10 cellular contexts compared by ENCODE assay signal in genomic region chr7:1060315-1061080, GRCh38. TPM values are rescaled to one million over a fixed set of nuclear protein-coding genes. Genes with fewer than 3 reads are reported as not detected.
DNase-seq lines count a peak whose midpoint lies in the region; ATAC-seq and TF ChIP-seq lines count a peak whose summit lies in the region.
"Had no signal": no experiment of that assay in that cellular context is flagged by ENCODE, and none has a peak within 500 bp of the region (broad histone marks: within the 10 kb centered on the region; RNA-seq: fewer than 3 reads in every experiment).

No MANE protein-coding gene starts in this region.

- TF ChIP-seq POLR2A in right lobe of liver (IDR thresholded peaks at IDR 0.05) (no peak), uterus (IDR thresholded peaks at IDR 0.05) (peak in 1 of 2 donors; percentile 16)

- H3K4me3 ChIP-seq in endodermal cell (ENCODE audit: low read length) (no peak overlapping the region), right lobe of liver (no peak overlapping the region), uterus (no peak overlapping the region)

- peaks cover 4% of the 10 kb centered on the region for H3K4me1 Mint-ChIP-seq in endodermal cell

- peak overlapping the region; percentile 72 for H3K27ac Mint-ChIP-seq in endodermal cell
- H3K27ac Mint-ChIP-seq: activated naive CD4-positive, alpha-beta T cell treated with anti-CD3 and anti-CD28 coated beads, Interleukin-2, amount 10 ng/mL, durations not matched to agents 7 days and 5 days had no signal

- peaks cover 9% of the 10 kb centered on the region for H3K36me3 Mint-ChIP-seq in endodermal cell (ENCODE audit: low read depth)
- H3K36me3 Mint-ChIP-seq: activated naive CD4-positive, alpha-beta T cell treated with anti-CD3 and anti-CD28 coated beads, Interleukin-2, amount 10 ng/mL, durations not matched to agents 7 days and 5 days had no signal

- H3K27ac ChIP-seq in endodermal cell (ENCODE audit: low read depth, low read length): no peak overlapping the region
- H3K27ac ChIP-seq in right lobe of liver: no peak overlapping the region
- H3K27ac ChIP-seq in uterus: peak overlapping the region; percentile 17 to 52
- H3K27ac ChIP-seq: KMS-11 had no signal

- ATAC-seq in right lobe of liver: peak; percentile 46 to 71 (median 53)

- H3K27me3 Mint-ChIP-seq in endodermal cell (ENCODE audit: insufficient read depth): no peaks in the 10 kb centered on the region

- H3K27me3 ChIP-seq in endodermal cell (ENCODE audit: control insufficient read depth, insufficient read depth, low read length, poor library complexity, severe bottlenecking) (no peaks in the 10 kb centered on the region), right lobe of liver (no peaks in the 10 kb centered on the region), uterus (no peaks in the 10 kb centered on the region)

- H3K4me1 ChIP-seq in endodermal cell (ENCODE audit: control insufficient read depth, insufficient read depth, low read length): peaks cover 9% of the 10 kb centered on the region
- peaks cover 0 to 19% (median 5%) of the 10 kb centered on the region in 4 donors for H3K4me1 ChIP-seq in right lobe of liver
- peaks cover 0 to 10% of the 10 kb centered on the region in 2 donors for H3K4me1 ChIP-seq in uterus

- 69 to 70% methylated on average over 22 to 35 of the region's 35 CpGs for WGBS in endodermal cell (ENCODE audit: insufficient coverage in 1 of 2, insufficient read length in 1 of 2), 2 experiments
- 7% methylated on average over 8 of the region's 35 CpGs for WGBS in right lobe of liver (ENCODE audit: insufficient coverage, low coverage, low lambda C conversion rate, missing lambda C conversion rate)

- peak overlapping the region; percentile 39 for H3K4me3 Mint-ChIP-seq in endodermal cell
- H3K4me3 Mint-ChIP-seq: activated naive CD4-positive, alpha-beta T cell treated with anti-CD3 and anti-CD28 coated beads, Interleukin-2, amount 10 ng/mL, durations not matched to agents 7 days and 5 days; neural crest cell had no signal

- H3K9me3 Mint-ChIP-seq in endodermal cell: no peaks in the 10 kb centered on the region
- H3K9me3 Mint-ChIP-seq: activated naive CD4-positive, alpha-beta T cell treated with anti-CD3 and anti-CD28 coated beads, Interleukin-2, amount 10 ng/mL, durations not matched to agents 7 days and 5 days; neural crest cell had no signal

- H3K36me3 ChIP-seq in endodermal cell (ENCODE audit: control insufficient read depth, insufficient read depth, low read length): no peaks in the 10 kb centered on the region
- H3K36me3 ChIP-seq in right lobe of liver: no peaks in the 10 kb centered on the region
- H3K36me3 ChIP-seq in uterus: no peaks in the 10 kb centered on the region

- no peak overlapping the region for H3K9ac ChIP-seq in endodermal cell (ENCODE audit: extremely low read depth, low read length, poor library complexity, severe bottlenecking)
- H3K9ac ChIP-seq: KMS-11 had no signal

- no peaks in the 10 kb centered on the region for H3K9me3 ChIP-seq in endodermal cell (ENCODE audit: control insufficient read depth, low read length)
- H3K9me3 ChIP-seq in right lobe of liver: no peaks in the 10 kb centered on the region
- H3K9me3 ChIP-seq in uterus: no peaks in the 10 kb centered on the region

- intact Hi-C loops in right lobe of liver (cut with DNase I): loop anchor here (5.0 kb wide), 1 partner anchor 63 kb away; no protein-coding TSS in a partner anchor
- intact Hi-C loops in uterus (cut with DNase I; ENCODE audit: low total_unique reads): no loop called here

- TF ChIP-seq CTCF in endodermal cell (conservative IDR thresholded peaks at IDR 0.05): no peak
- TF ChIP-seq CTCF in right lobe of liver (IDR thresholded peaks at IDR 0.05): no peak
- no peak for TF ChIP-seq CTCF in uterus (IDR thresholded peaks at IDR 0.05)

- DNase-seq in NCI-H82 treated with DMSO at 0.1 percent for 48 hours (lab: John Stamatoyannopoulos, UW; ENCODE audit: unreplicated experiment) (peak; percentile 3), endodermal cell (peak; percentile 75), right lobe of liver (peak; percentile 61 to 82 (median 79)), uterus (no peak), H4 (ENCODE audit: low spot score) (no peak), COLO829 (ENCODE audit: low spot score) (no peak)
- no peak for DNase-seq in activated T-cell treated with anti-CD3 and anti-CD28 coated beads, Interleukin-2, amount 50 U/mL, for 48 hours
- DNase-seq: activated naive CD4-positive, alpha-beta T cell treated with anti-CD3 and anti-CD28 coated beads, Interleukin-2, amount 10 ng/mL, durations not matched to agents 7 days and 5 days had no signal

RNA-seq across cellular contexts. Expression of gene GPR146, which starts 16.2 kb away (rescaled TPM):
- under 1 TPM; 0.66 to 0.75 TPM for total RNA-seq in endodermal cell
- 1.1 TPM for polyA plus RNA-seq in endodermal cell (2013, experiment 1 of 2)
- polyA plus RNA-seq in endodermal cell (2013, experiment 2 of 2): 1.7 TPM
- total RNA-seq in right lobe of liver: 10 to 100 TPM; 13.3 to 45.3 (median 22.8) TPM
- total RNA-seq in uterus: 100 to 1,000 TPM in 1 of 4 donors, 10 to 100 TPM in 3; 10.0 to 110 (median 32.9) TPM
- total RNA-seq in H4 (2014; rRNA removed; shearing (Covaris generic)): 3.4 and 5.7 TPM in 2 replicates
- total RNA-seq: neural crest cell had no signal

RNA-seq across cellular contexts. Expression of gene GPER1, which starts 27.4 kb away (rescaled TPM):
- total RNA-seq in endodermal cell (under 1 TPM; 0.35 to 0.51 TPM), right lobe of liver (10 to 100 TPM in 4 of 6 experiments, 1 to 10 TPM in 2; 7.0 to 26.4 (median 11.9) TPM), uterus (10 to 100 TPM in 1 of 4 donors, 1 to 10 TPM in 3; 1.3 to 10.6 (median 5.0) TPM)
- polyA plus RNA-seq in endodermal cell (2013, experiment 1 of 2): 1.1 TPM
- polyA plus RNA-seq in endodermal cell (2013, experiment 2 of 2): 0.91 TPM
- total RNA-seq in H4 (2014; rRNA removed; shearing (Covaris generic)): 0.97 and 1.5 TPM in 2 replicates

Comparison
In these comparisons a context has a peak if more than half of its experiments do, and no peak if none do; other contexts are left out.
1. DNase-seq: peak in NCI-H82 treated with DMSO at 0.1 percent for 48 hours (single experiment), endodermal cell (single experiment) and right lobe of liver (3 of 3); none in uterus (0 of 2), H4 (single experiment), COLO829 (single experiment) and activated T-cell treated with anti-CD3 and anti-CD28 coated beads, Interleukin-2, amount 50 U/mL, for 48 hours (0 of 2).
2. H3K27ac ChIP-seq: peak in uterus (2 of 2); none in endodermal cell (single experiment) and right lobe of liver (0 of 3).